ENCODE assay signal across 14 cellular contexts in genomic region chr19:12759686-12760085, GRCh38. TPM values are rescaled to one million over a fixed set of nuclear protein-coding genes. Genes with fewer than 3 reads are reported as not detected.
DNase-seq lines count a peak whose midpoint lies in the region; ATAC-seq and TF ChIP-seq lines count a peak whose summit lies in the region.
"Had no signal": no experiment of that assay in that cellular context is flagged by ENCODE, and none has a peak within 500 bp of the region (broad histone marks: within the 10 kb centered on the region; RNA-seq: fewer than 3 reads in every experiment).

No MANE protein-coding gene starts in this region.

- no peaks in the 10 kb centered on the region for H3K9me3 Mint-ChIP-seq in activated T-helper 2 cell treated with anti-CD3 and anti-CD28 coated beads, Interferon-gamma antibody, Interleukin-2, Interleukin-4, amounts not matched to agents 10 μg/mL and 5 μg/mL and 100 μg/mL, durations not matched to agents 14 hours and 24 hours and 36 hours
- peaks cover 4% of the 10 kb centered on the region for H3K9me3 Mint-ChIP-seq in neural crest cell
- H3K9me3 Mint-ChIP-seq: CD4-positive, CD25-positive, alpha-beta regulatory T cell had no signal

- no peak overlapping the region for H3K4me3 Mint-ChIP-seq in activated T-helper 2 cell treated with anti-CD3 and anti-CD28 coated beads, Interferon-gamma antibody, Interleukin-2, Interleukin-4, amounts not matched to agents 10 μg/mL and 5 μg/mL and 100 μg/mL, durations not matched to agents 14 hours and 24 hours and 36 hours (ENCODE audit: low read depth)
- H3K4me3 Mint-ChIP-seq in neural crest cell: no peak overlapping the region
- H3K4me3 Mint-ChIP-seq: B cell; CD8-positive, alpha-beta T cell had no signal

- H3K36me3 Mint-ChIP-seq in activated T-helper 2 cell treated with anti-CD3 and anti-CD28 coated beads, Interferon-gamma antibody, Interleukin-2, Interleukin-4, amounts not matched to agents 10 μg/mL and 5 μg/mL and 100 μg/mL, durations not matched to agents 14 hours and 24 hours and 36 hours (ENCODE audit: low read depth): no peaks in the 10 kb centered on the region
- H3K36me3 Mint-ChIP-seq in neural crest cell (ENCODE audit: low read depth): peaks cover 4% of the 10 kb centered on the region

- peak overlapping the region; percentile 28 for H3K27ac Mint-ChIP-seq in activated T-helper 2 cell treated with anti-CD3 and anti-CD28 coated beads, Interferon-gamma antibody, Interleukin-2, Interleukin-4, amounts not matched to agents 10 μg/mL and 5 μg/mL and 100 μg/mL, durations not matched to agents 14 hours and 24 hours and 36 hours
- peak overlapping the region; percentile 47 for H3K27ac Mint-ChIP-seq in neural crest cell (ENCODE audit: unreplicated experiment)
- H3K27ac Mint-ChIP-seq: B cell; CD8-positive, alpha-beta T cell had no signal

- DNase-seq in activated T-helper 2 cell treated with anti-CD3 and anti-CD28 coated beads, Interferon-gamma antibody, Interleukin-2, Interleukin-4, amounts not matched to agents 10 μg/mL and 5 μg/mL and 100 μg/mL, durations not matched to agents 14 hours and 24 hours and 36 hours (ENCODE audit: low spot score): no peak
- no peak for DNase-seq in neural crest cell (ENCODE audit: low read depth, low spot score)
- DNase-seq in SKM-1 (lab: John Stamatoyannopoulos, UW; ENCODE audit: unreplicated experiment): no peak
- DNase-seq: Caco-2; CD4-positive, CD25-positive, alpha-beta regulatory T cell; CD8-positive, alpha-beta T cell; DMS153; DND-41; GDM1; GOT3 had no signal

- H3K4me1 Mint-ChIP-seq in activated T-helper 2 cell treated with anti-CD3 and anti-CD28 coated beads, Interferon-gamma antibody, Interleukin-2, Interleukin-4, amounts not matched to agents 10 μg/mL and 5 μg/mL and 100 μg/mL, durations not matched to agents 14 hours and 24 hours and 36 hours (ENCODE audit: low read depth): peaks cover 4% of the 10 kb centered on the region
- H3K4me1 Mint-ChIP-seq in neural crest cell: peaks cover 17% of the 10 kb centered on the region

- H3K27me3 Mint-ChIP-seq in activated T-helper 2 cell treated with anti-CD3 and anti-CD28 coated beads, Interferon-gamma antibody, Interleukin-2, Interleukin-4, amounts not matched to agents 10 μg/mL and 5 μg/mL and 100 μg/mL, durations not matched to agents 14 hours and 24 hours and 36 hours (ENCODE audit: low read depth): peaks cover 2% of the 10 kb centered on the region
- H3K27me3 Mint-ChIP-seq in neural crest cell (ENCODE audit: low read depth): peaks cover 7% of the 10 kb centered on the region

- no peak for ATAC-seq in HG03196 (IDR thresholded peaks at IDR 0.05; ENCODE audit: unreplicated experiment)
- no peak for ATAC-seq in HG02623 (IDR thresholded peaks at IDR 0.05; ENCODE audit: unreplicated experiment)
- ATAC-seq: CD8-positive, alpha-beta T cell had no signal

- intact Hi-C loops in activated T-helper 2 cell treated with anti-CD3 and anti-CD28 coated beads, Interferon-gamma antibody, Interleukin-2, Interleukin-4, amounts not matched to agents 10 μg/mL and 5 μg/mL and 100 μg/mL, durations not matched to agents 14 hours and 24 hours and 36 hours (cut with micrococcal nuclease): loop anchor here (1.0 kb wide), 2 partner anchors 37 to 88 kb away; no protein-coding TSS in a partner anchor

- TF ChIP-seq CTCF in GM12872 (IDR thresholded peaks at IDR 0.05; ENCODE audit: insufficient read depth, low read depth, low read length) (0 out of 3 replicates have a peak, but pooled peaks have one; percentile 3), neural crest cell (conservative IDR thresholded peaks at IDR 0.05) (no peak)

RNA-seq across cellular contexts. Expression of gene BEST2, which starts 8.1 kb away (rescaled TPM):
- total RNA-seq in activated T-helper 2 cell treated with anti-CD3 and anti-CD28 coated beads, Interferon-gamma antibody, Interleukin-2, Interleukin-4, amounts not matched to agents 10 μg/mL and 5 μg/mL and 100 μg/mL, durations not matched to agents 14 hours and 24 hours and 36 hours: 0.11 TPM in 1 of 2 replicates, not detected in the other
- total RNA-seq in neural crest cell: not detected in 2 replicates
- total RNA-seq: B cell; CD4-positive, CD25-positive, alpha-beta regulatory T cell; CD8-positive, alpha-beta T cell had no signal

RNA-seq across cellular contexts. Expression of gene HOOK2, which starts 15.7 kb away (rescaled TPM):
- total RNA-seq in activated T-helper 2 cell treated with anti-CD3 and anti-CD28 coated beads, Interferon-gamma antibody, Interleukin-2, Interleukin-4, amounts not matched to agents 10 μg/mL and 5 μg/mL and 100 μg/mL, durations not matched to agents 14 hours and 24 hours and 36 hours: 18.3 and 25.1 TPM in 2 replicates
- 27.9 and 28.8 TPM in 2 replicates for total RNA-seq in neural crest cell

RNA-seq across cellular contexts. Expression of gene GET3, which starts 22.4 kb away (rescaled TPM):
- total RNA-seq in activated T-helper 2 cell treated with anti-CD3 and anti-CD28 coated beads, Interferon-gamma antibody, Interleukin-2, Interleukin-4, amounts not matched to agents 10 μg/mL and 5 μg/mL and 100 μg/mL, durations not matched to agents 14 hours and 24 hours and 36 hours: 62.7 and 62.8 TPM in 2 replicates
- 72.5 and 75.9 TPM in 2 replicates for total RNA-seq in neural crest cell

RNA-seq across cellular contexts. Expression of gene TRIR, which starts 25.2 kb away (rescaled TPM):
- 204 and 210 TPM in 2 replicates for total RNA-seq in activated T-helper 2 cell treated with anti-CD3 and anti-CD28 coated beads, Interferon-gamma antibody, Interleukin-2, Interleukin-4, amounts not matched to agents 10 μg/mL and 5 μg/mL and 100 μg/mL, durations not matched to agents 14 hours and 24 hours and 36 hours
- 233 and 246 TPM in 2 replicates for total RNA-seq in neural crest cell

RNA-seq across cellular contexts. Expression of gene JUNB, which starts 31.6 kb away (rescaled TPM):
- total RNA-seq in activated T-helper 2 cell treated with anti-CD3 and anti-CD28 coated beads, Interferon-gamma antibody, Interleukin-2, Interleukin-4, amounts not matched to agents 10 μg/mL and 5 μg/mL and 100 μg/mL, durations not matched to agents 14 hours and 24 hours and 36 hours: 333 and 351 TPM in 2 replicates
- 9.3 and 9.6 TPM in 2 replicates for total RNA-seq in neural crest cell
